24 cellular contexts compared by ENCODE assay signal in the genomic region with DNA sequence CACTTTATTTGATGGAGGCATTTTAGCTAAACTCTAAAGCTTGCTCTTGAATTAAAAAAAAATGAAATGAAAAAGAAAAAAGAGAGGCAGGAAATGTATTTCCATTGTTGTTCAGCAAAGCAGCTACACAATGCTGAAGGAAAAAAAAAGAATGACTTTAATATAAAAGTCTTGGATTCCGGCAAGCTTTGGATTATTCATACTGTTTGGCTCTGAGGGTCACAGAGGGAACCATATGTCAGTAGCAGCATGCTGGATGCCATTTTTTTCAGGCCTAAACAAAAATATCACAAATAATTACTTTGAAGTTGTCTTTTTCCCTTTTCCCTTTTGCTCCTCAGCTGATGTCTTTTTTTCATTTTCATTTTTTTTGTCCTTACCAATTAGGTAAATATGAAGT.
A peak's percentile ranks its signal among the peaks of the same experiment; 100 is the strongest.
DNase-seq lines count a peak whose midpoint lies in the region; ATAC-seq and TF ChIP-seq lines count a peak whose summit lies in the region.
"Had no signal": no experiment of that assay in that cellular context is flagged by ENCODE, and none has a peak within 500 bp of the region (broad histone marks: within the 10 kb centered on the region; RNA-seq: fewer than 3 reads in every experiment).

No MANE protein-coding gene starts in this region.

- H3K27ac Mint-ChIP-seq in glutamatergic neuron (ENCODE audit: unreplicated experiment), result peak overlapping the region; percentile 29
- H3K27ac Mint-ChIP-seq: activated T-cell treated with anti-CD3 and anti-CD28 coated beads, Interleukin-2, amount 50 U/mL, for 24 hours; effector memory CD8-positive, alpha-beta T cell; stimulated activated naive CD8-positive, alpha-beta T cell treated with anti-CD3 and anti-CD28 coated beads, Interleukin-15, Interleukin-2, amounts not matched to agents 100 ng/mL and 50 ng/mL, for 24 hours; T-cell had no signal

- peaks cover 5% of the 10 kb centered on the region for H3K27me3 Mint-ChIP-seq in glutamatergic neuron (ENCODE audit: unreplicated experiment)
- H3K27me3 Mint-ChIP-seq: central memory CD8-positive, alpha-beta T cell; effector memory CD8-positive, alpha-beta T cell; stimulated activated naive CD8-positive, alpha-beta T cell treated with anti-CD3 and anti-CD28 coated beads, Interleukin-15, Interleukin-2, amounts not matched to agents 100 ng/mL and 50 ng/mL, for 24 hours had no signal

- ATAC-seq in upper lobe of right lung, result no peak
- ATAC-seq: effector memory CD8-positive, alpha-beta T cell; T-cell had no signal

- H3K4me3 Mint-ChIP-seq in glutamatergic neuron (ENCODE audit: unreplicated experiment), result no peak overlapping the region
- H3K4me3 Mint-ChIP-seq: activated T-cell treated with anti-CD3 and anti-CD28 coated beads, Interleukin-2, amount 50 U/mL, for 24 hours; central memory CD8-positive, alpha-beta T cell; effector memory CD8-positive, alpha-beta T cell; stimulated activated naive CD8-positive, alpha-beta T cell treated with anti-CD3 and anti-CD28 coated beads, Interleukin-15, Interleukin-2, amounts not matched to agents 100 ng/mL and 50 ng/mL, for 24 hours; T-cell had no signal

- no peaks in the 10 kb centered on the region for H3K27me3 ChIP-seq in upper lobe of right lung

- H3K9me3 Mint-ChIP-seq in glutamatergic neuron (ENCODE audit: unreplicated experiment), result no peaks in the 10 kb centered on the region
- H3K9me3 Mint-ChIP-seq: activated T-cell treated with anti-CD3 and anti-CD28 coated beads, Interleukin-2, amount 50 U/mL, for 24 hours; effector memory CD8-positive, alpha-beta T cell; stimulated activated naive CD8-positive, alpha-beta T cell treated with anti-CD3 and anti-CD28 coated beads, Interleukin-15, Interleukin-2, amounts not matched to agents 100 ng/mL and 50 ng/mL, for 24 hours; T-cell had no signal

- peaks cover 18% of the 10 kb centered on the region for H3K4me1 Mint-ChIP-seq in glutamatergic neuron (ENCODE audit: low read depth, unreplicated experiment)
- H3K4me1 Mint-ChIP-seq: central memory CD8-positive, alpha-beta T cell; T-cell had no signal

- no peaks in the 10 kb centered on the region for H3K36me3 ChIP-seq in upper lobe of right lung
- H3K36me3 ChIP-seq: BLaER1, esophagus squamous epithelium, left ventricle myocardium inferior, tibial nerve had no signal

- no peak overlapping the region for H3K4me3 ChIP-seq in cardiac fibroblast (replicated peaks in 1 of 2; ENCODE audit: low read depth in 2 of 2, low read length in 2 of 2)
- no peak overlapping the region for H3K4me3 ChIP-seq in upper lobe of right lung
- H3K4me3 ChIP-seq: BLaER1, esophagus squamous epithelium, left ventricle myocardium inferior, tibial nerve had no signal

- no peaks in the 10 kb centered on the region for H3K4me1 ChIP-seq in upper lobe of right lung
- H3K4me1 ChIP-seq: BLaER1, esophagus squamous epithelium had no signal

- peak; percentile 2 for DNase-seq in HT1080 (ENCODE audit: low read depth)
- DNase-seq in cardiac fibroblast (ENCODE audit: low read depth in 2 of 2), result peak; percentile 46 to 49
- no peak for DNase-seq in glutamatergic neuron
- no peak for DNase-seq in upper lobe of right lung
- DNase-seq in AML-193 (lab: John Stamatoyannopoulos, UW), result no peak
- DNase-seq in glomerular visceral epithelial cell (ENCODE audit: extremely low spot score), result no peak
- DNase-seq in cardiac septum (ENCODE audit: low spot score), result no peak
- no peak for DNase-seq in cerebellar cortex (ENCODE audit: low spot score)
- DNase-seq: activated CD4-positive, alpha-beta T cell treated with anti-CD3 and anti-CD28 coated beads for 1 hour; activated CD8-positive, alpha-beta memory T cell treated with anti-CD3 and anti-CD28 coated beads for 24 hours; activated T-cell treated with anti-CD3 and anti-CD28 coated beads, Interleukin-2, amount 50 U/mL, for 24 hours; amniotic stem cell; COR-L47; DND-41; effector memory CD8-positive, alpha-beta T cell; esophagus squamous epithelium; left ventricle myocardium inferior; NCI-H345; SHP77; T-cell had no signal

- intact Hi-C loops in upper lobe of right lung (cut with DNase I) (no loop called here), cardiac septum (cut with DNase I) (loop anchor here (10.0 kb wide), 1 partner anchor 249 kb away; the partner anchor contains the start of gene DIAPH2)

- H3K9me3 ChIP-seq in upper lobe of right lung, result no peaks in the 10 kb centered on the region
- H3K9me3 ChIP-seq: BLaER1, esophagus squamous epithelium, left ventricle myocardium inferior, tibial nerve had no signal

- no peaks in the 10 kb centered on the region for H3K36me3 Mint-ChIP-seq in glutamatergic neuron (ENCODE audit: unreplicated experiment)
- H3K36me3 Mint-ChIP-seq: T-cell had no signal

- no peak for TF ChIP-seq CTCF in cardiac fibroblast (IDR thresholded peaks at IDR 0.05; ENCODE audit: low read depth, low read length)
- no peak for TF ChIP-seq CTCF in glutamatergic neuron (IDR thresholded peaks at IDR 0.05; ENCODE audit: partially characterized antibody, unreplicated experiment)
- TF ChIP-seq CTCF in upper lobe of right lung (IDR thresholded peaks at IDR 0.05), result no peak

- H3K27ac ChIP-seq in upper lobe of right lung, result peak overlapping the region; percentile 11
- H3K27ac ChIP-seq: BLaER1, left ventricle myocardium inferior, tibial nerve had no signal

Comparison
In these comparisons a context has a peak if more than half of its experiments do, and no peak if none do; other contexts are left out.
1. DNase-seq: peak in HT1080 (single experiment) and cardiac fibroblast (2 of 2); none in glutamatergic neuron (single experiment), upper lobe of right lung (single experiment), AML-193 (0 of 2), glomerular visceral epithelial cell (single experiment), cardiac septum (single experiment) and cerebellar cortex (single experiment).